1 cellular context compared by ENCODE assay signal in genomic region chr2:241149675-241149924, GRCh38.
TF ChIP-seq lines count a peak whose summit lies in the region.

No MANE protein-coding gene starts in this region.

TF ChIP-seq in HEK293, 187 proteins besides CTCF, POLR2A, EP300 and RAD21 (continued from another document and continues in another):
- TF ChIP-seq PRDM10 (tag by site-specific recombination; IDR thresholded peaks at IDR 0.05) (0 out of 2 replicates have a peak, but pooled peaks have one; percentile 4), ZFP37 (tag by site-specific recombination; IDR thresholded peaks at IDR 0.05) (no peak), SALL2 (tag by site-specific recombination; IDR thresholded peaks at IDR 0.05; ENCODE audit: borderline replicate concordance) (no peak), ZNF513 (tag by site-specific recombination; IDR thresholded peaks at IDR 0.05) (no peak), ZNF580 (tag by site-specific recombination; IDR thresholded peaks at IDR 0.05) (no peak), ZNF23 (tag by site-specific recombination; IDR thresholded peaks at IDR 0.05; ENCODE audit: borderline replicate concordance) (no peak), TSHZ1 (tag by site-specific recombination; IDR thresholded peaks at IDR 0.05; ENCODE audit: borderline replicate concordance) (no peak), ZNF311 (tag by site-specific recombination; IDR thresholded peaks at IDR 0.05; ENCODE audit: borderline replicate concordance) (no peak), ZNF658 (tag by site-specific recombination; IDR thresholded peaks at IDR 0.05) (no peak), KLF8 (tag by site-specific recombination; IDR thresholded peaks at IDR 0.05) (no peak), ZNF362 (tag by site-specific recombination; IDR thresholded peaks at IDR 0.05) (no peak), MYNN (tag by site-specific recombination; IDR thresholded peaks at IDR 0.05; ENCODE audit: borderline replicate concordance) (no peak), SETDB1 (IDR thresholded peaks at IDR 0.05; ENCODE audit: insufficient read length, low read length) (no peak), ZNF280D (tag by site-specific recombination; IDR thresholded peaks at IDR 0.05) (no peak), SP2 (tag by site-specific recombination; IDR thresholded peaks at IDR 0.05) (no peak), ZBTB11 (tag by site-specific recombination; conservative IDR thresholded peaks at IDR 0.05; ENCODE audit: low read depth) (no peak), ZFP3 (tag by site-specific recombination; IDR thresholded peaks at IDR 0.05; ENCODE audit: low read depth) (no peak), ZNF280C (tag by site-specific recombination; IDR thresholded peaks at IDR 0.05) (no peak), GLIS2 (tag by site-specific recombination; IDR thresholded peaks at IDR 0.05) (0 out of 2 replicates have a peak, but pooled peaks have one; percentile 26), TCF7L2 (IDR thresholded peaks at IDR 0.05; ENCODE audit: borderline replicate concordance, low read depth, low read length) (0 out of 2 replicates have a peak, but pooled peaks have one; percentile 8), ZNF174 (tag by site-specific recombination; IDR thresholded peaks at IDR 0.05) (no peak), SCRT1 (tag by site-specific recombination; IDR thresholded peaks at IDR 0.05; ENCODE audit: borderline replicate concordance) (no peak), BCL6B (tag by site-specific recombination; IDR thresholded peaks at IDR 0.05) (no peak), ZBTB20 (tag by site-specific recombination; IDR thresholded peaks at IDR 0.05) (peak; percentile 51; the same call in 1 of the 2 replicates), ZNF132 (tag by site-specific recombination; IDR thresholded peaks at IDR 0.05; ENCODE audit: borderline replicate concordance) (no peak), ZNF239 (tag by site-specific recombination; IDR thresholded peaks at IDR 0.05) (no peak), ZNF423 (tag by site-specific recombination; IDR thresholded peaks at IDR 0.05) (0 out of 2 replicates have a peak, but pooled peaks have one; percentile 34), ZNF76 (tag by site-specific recombination; IDR thresholded peaks at IDR 0.05; ENCODE audit: borderline replicate concordance, low read depth) (no peak), ZNF112 (tag by site-specific recombination; IDR thresholded peaks at IDR 0.05) (no peak), ZXDB (tag by site-specific recombination; IDR thresholded peaks at IDR 0.05) (no peak), SP7 (tag by site-specific recombination; IDR thresholded peaks at IDR 0.05) (no peak)
